21 cellular contexts compared by ENCODE assay signal in the genomic region with DNA sequence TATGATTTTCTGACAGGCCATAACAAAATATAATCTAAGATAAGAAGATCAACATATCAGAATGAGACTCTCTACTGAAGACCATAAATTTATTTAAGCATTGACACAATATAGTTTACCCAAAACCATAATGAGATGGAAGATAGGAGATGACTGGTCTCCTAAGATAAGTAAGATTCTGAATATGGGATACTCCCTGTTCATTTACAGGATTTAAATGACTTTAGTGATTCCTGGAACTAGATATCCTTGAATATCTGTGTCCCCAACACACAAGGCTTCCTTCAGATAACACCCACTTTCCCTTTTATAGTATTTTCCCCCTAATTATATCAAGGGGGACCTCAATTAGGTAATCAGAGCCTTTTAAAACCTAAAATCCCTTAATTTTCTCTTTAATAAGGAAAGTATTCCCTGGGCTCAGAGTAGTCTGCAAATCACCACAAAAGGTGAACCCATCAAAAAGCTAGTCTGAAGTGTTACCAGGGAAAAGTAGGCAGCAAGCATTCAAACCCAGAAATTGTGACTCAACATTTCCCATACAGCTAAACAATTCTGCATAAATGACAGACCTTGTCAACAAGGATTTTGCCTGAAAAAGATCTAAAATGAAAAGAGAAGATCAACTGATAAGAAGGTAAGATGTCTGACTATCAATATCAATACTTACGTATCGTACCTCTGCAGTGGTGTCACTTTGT.
"Had no signal": no experiment of that assay in that cellular context is flagged by ENCODE, and none has a peak within 500 bp of the region (broad histone marks: within the 10 kb centered on the region; RNA-seq: fewer than 3 reads in every experiment).

No MANE protein-coding gene starts in this region.

- FAIRE-seq: HepG2 had no signal

- H3K27ac ChIP-seq: KMS-11, SJSA1, SK-N-MC had no signal

- H3K4me2 ChIP-seq: KMS-11 had no signal

- H3K4me3 ChIP-seq: SJSA1, SK-N-MC had no signal

- DNase-seq: IMR-90, Kasumi-1, MM.1S, NCI-H1092 treated with DMSO at 0.1 percent for 48 hours, NCI-H1436, NCI-H187, NCI-H2029, NCI-H2081 treated with DMSO at 0.1 percent for 48 hours, NCI-H226, NCI-H446, NCI-H510A, NCI-H524 treated with DMSO at 0.1 percent for 48 hours, NCI-H69, NCI-H774, Right ventricle myocardium superior, RPMI8226, SIG-M5 had no signal

- H3K9me3 ChIP-seq: SJSA1 had no signal

- H3K4me1 ChIP-seq: SJSA1 had no signal

- H3K27me3 ChIP-seq: SJSA1 had no signal

- H3K9ac ChIP-seq: KMS-11 had no signal
